In the genomic region with DNA sequence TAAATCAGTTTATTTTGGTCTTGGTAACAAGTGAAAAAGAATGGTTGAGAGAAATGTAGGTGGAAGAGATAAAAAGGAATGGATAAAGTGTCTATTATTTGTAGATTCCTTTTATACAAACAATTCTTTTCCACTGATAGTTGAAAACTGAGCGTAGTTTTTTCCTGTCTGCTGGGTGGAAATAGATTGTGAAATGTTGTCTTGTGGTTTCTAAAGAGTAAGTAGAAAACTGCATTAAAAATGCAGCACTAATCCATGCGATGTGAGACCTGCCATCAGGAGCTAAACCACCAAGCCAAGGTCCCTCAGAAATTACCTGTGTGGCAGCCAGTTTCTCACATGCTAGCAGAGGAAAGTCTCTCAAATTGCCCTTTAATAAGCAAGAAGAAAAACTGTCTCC, we compare ENCODE assay signal across 19 cellular contexts.
DNase-seq lines count a peak whose midpoint lies in the region; ATAC-seq and TF ChIP-seq lines count a peak whose summit lies in the region.
"Had no signal": no experiment of that assay in that cellular context is flagged by ENCODE, and none has a peak within 500 bp of the region (broad histone marks: within the 10 kb centered on the region; RNA-seq: fewer than 3 reads in every experiment).

No MANE protein-coding gene starts in this region.

- peak overlapping the region; percentile 76 for H4K91ac ChIP-seq in IMR-90 (ENCODE audit: insufficient read depth, low read depth, low read length)

- no peaks in the 10 kb centered on the region for H4K20me1 ChIP-seq in BLaER1 treated with 17β-estradiol and CSF1 and Interleukin-3, amounts not matched to agents 10 nM and 100 nM
- H4K20me1 ChIP-seq in IMR-90 (ENCODE audit: insufficient read depth, low read length) (no peaks in the 10 kb centered on the region), hepatocyte (ENCODE audit: insufficient read depth, poor library complexity, severe bottlenecking) (no peaks in the 10 kb centered on the region)

- no peak for ATAC-seq in IMR-90 (ENCODE audit: low read depth)

- H2BK120ac ChIP-seq in IMR-90 (ENCODE audit: low read depth, low read length) = peak overlapping the region; percentile 88

- H4K5ac ChIP-seq in IMR-90 (ENCODE audit: low read depth, low read length) = peak overlapping the region; percentile 25; the same call in 1 of the 2 replicates

- peak overlapping the region in 6 of 11 experiments; percentile 23 to 54 (median 32); a peak in 10 of 22 replicates for H3K27ac ChIP-seq in BLaER1 treated with 17β-estradiol and CSF1 and Interleukin-3, amounts not matched to agents 10 nM and 100 nM
- H3K27ac ChIP-seq in IMR-90 (ENCODE audit: insufficient read depth, low read length) (no peak overlapping the region), hepatocyte (peak overlapping the region; percentile 58), ovary (no peak overlapping the region), brain microvascular endothelial cell (no peak overlapping the region)
- H3K27ac ChIP-seq: SJSA1 had no signal

- in situ Hi-C loops in IMR-90 (cut with MboI; ENCODE audit: low sequenced_read_pairs) = no loop called here
- in situ Hi-C loops in brain microvascular endothelial cell (cut with HindIII; ENCODE audit: low pct_ligation_motif_present, low sequenced_read_pairs) = no loop called here

- H3K9me2 ChIP-seq in hepatocyte (replicated peaks; ENCODE audit: insufficient read depth) = no peaks in the 10 kb centered on the region

- H3K36me3 ChIP-seq in BLaER1 treated with 17β-estradiol and CSF1 and Interleukin-3, amounts not matched to agents 10 nM and 100 nM = no peaks in the 10 kb centered on the region
- H3K36me3 ChIP-seq in IMR-90 (ENCODE audit: control insufficient read depth, insufficient read depth, low read length) (no peaks in the 10 kb centered on the region), hepatocyte (replicated peaks; ENCODE audit: insufficient read depth, low read depth) (no peaks in the 10 kb centered on the region), ovary (no peaks in the 10 kb centered on the region), brain microvascular endothelial cell (replicated peaks) (no peaks in the 10 kb centered on the region)
- H3K36me3 ChIP-seq: SJSA1 had no signal

- H3K4me2 ChIP-seq in BLaER1 treated with 17β-estradiol and CSF1 and Interleukin-3, amounts not matched to agents 10 nM and 100 nM = peak overlapping the region; percentile 29 to 78 (median 62)
- no peak overlapping the region for H3K4me2 ChIP-seq in IMR-90 (ENCODE audit: low read depth, low read length)
- H3K4me2 ChIP-seq in hepatocyte = no peak overlapping the region

- peak overlapping the region; percentile 72; the same call in 2 of the 3 replicates for H2BK15ac ChIP-seq in IMR-90 (ENCODE audit: low read depth, low read length)

- DNase-seq in IMR-90 = no peak
- peak; percentile 2 for DNase-seq in OCI-M1 (lab: John Stamatoyannopoulos, UW)
- no peak for DNase-seq in hepatocyte (ENCODE audit: low spot score)
- DNase-seq in NCI-H187 treated with DMSO at 0.1 percent for 48 hours (lab: John Stamatoyannopoulos, UW) = no peak
- DNase-seq in ovary = no peak
- no peak for DNase-seq in brain microvascular endothelial cell
- no peak for DNase-seq in AG08395 (ENCODE audit: low spot score)
- DNase-seq: ACHN, DMS153, EL, H7, NCI-H1092, NCI-H187, NCI-H2171, NCI-H446 treated with DMSO at 0.1 percent for 48 hours, NCI-H748 treated with DMSO at 0.1 percent for 48 hours, T-helper 1 cell had no signal

- H3K18ac ChIP-seq in IMR-90 (ENCODE audit: low read depth, low read length) = peak overlapping the region; percentile 38

- H2AFZ ChIP-seq in IMR-90 (replicated peaks; ENCODE audit: low read length, poor library complexity) (no peak overlapping the region), hepatocyte (no peak overlapping the region)

- H2BK5ac ChIP-seq in IMR-90 (ENCODE audit: low read depth, low read length, poor library complexity, severe bottlenecking) = peak overlapping the region; percentile 38

- peak overlapping the region; percentile 17 to 83; a peak in 2 of 4 replicates for H4K8ac ChIP-seq in IMR-90 (ENCODE audit: low read depth in 2 of 2, low read length in 2 of 2)

- H3K56ac ChIP-seq in IMR-90 (ENCODE audit: extremely low read depth, insufficient read depth, low read length) = no peak overlapping the region

- peaks cover 39 to 89% (median 75%) of the 10 kb centered on the region in 10 experiments for H3K4me1 ChIP-seq in BLaER1 treated with 17β-estradiol and CSF1 and Interleukin-3, amounts not matched to agents 10 nM and 100 nM
- H3K4me1 ChIP-seq in IMR-90 (ENCODE audit: control insufficient read depth, insufficient read depth, low read length) = peaks cover 12% of the 10 kb centered on the region
- H3K4me1 ChIP-seq in hepatocyte (ENCODE audit: insufficient read depth) = peaks cover 12% of the 10 kb centered on the region
- H3K4me1 ChIP-seq in ovary (ENCODE audit: insufficient read depth) = peaks cover 1% of the 10 kb centered on the region

- H3K23ac ChIP-seq in IMR-90 (ENCODE audit: low read depth, low read length) = peak overlapping the region; percentile 34; the same call in 1 of the 2 replicates

- H3K4ac ChIP-seq in IMR-90 (ENCODE audit: low read depth, low read length) = peak overlapping the region; percentile 78; the same call in 1 of the 2 replicates

- H2AK5ac ChIP-seq in IMR-90 (ENCODE audit: low read depth, low read length) = peak overlapping the region; percentile 63; the same call in 1 of the 2 replicates

- CTCF ChIA-PET in IMR-90 (lab: Yijun Ruan, JAX) = no interaction called here

- H3K79me1 ChIP-seq in IMR-90 (ENCODE audit: low read depth in 1 of 2, low read length in 2 of 2) = 0 out of 4 replicates have a peak, but pooled peaks cover 0 to 8% of the 10 kb centered on the region in 2 experiments

- peaks cover 7% of the 10 kb centered on the region for H3K9me1 ChIP-seq in IMR-90 (ENCODE audit: insufficient read depth, low read length)

- intact Hi-C loops in IMR-90 (cut with micrococcal nuclease) (no loop called here), ovary (cut with DNase I) (no loop called here)

- H3K9me3 ChIP-seq in BLaER1 treated with 17β-estradiol and CSF1 and Interleukin-3, amounts not matched to agents 10 nM and 100 nM (replicated peaks in 1 of 11) = peaks cover 0 to 3% (median 0%) of the 10 kb centered on the region in 11 experiments; a peak in 1 of 22 replicates
- H3K9me3 ChIP-seq in IMR-90 (ENCODE audit: control insufficient read depth, insufficient read depth, low read length) (no peaks in the 10 kb centered on the region), hepatocyte (ENCODE audit: low read depth) (no peaks in the 10 kb centered on the region), ovary (no peaks in the 10 kb centered on the region)
- H3K9me3 ChIP-seq: SJSA1 had no signal

- no peak for TF ChIP-seq RAD21 in IMR-90 (IDR thresholded peaks at IDR 0.05; ENCODE audit: low read length)

- no peaks in the 10 kb centered on the region for H3K79me2 ChIP-seq in hepatocyte

- TF ChIP-seq CTCF in IMR-90 (conservative IDR thresholded peaks at IDR 0.05; ENCODE audit: low read depth, low read length) (no peak), hepatocyte (IDR thresholded peaks at IDR 0.05; ENCODE audit: poor library complexity) (no peak), ovary (IDR thresholded peaks at IDR 0.05) (no peak), brain microvascular endothelial cell (IDR thresholded peaks at IDR 0.05; ENCODE audit: low read depth, low read length, missing control alignments) (no peak)

- no peak overlapping the region for H3K9ac ChIP-seq in BLaER1 treated with 17β-estradiol and CSF1 and Interleukin-3, amounts not matched to agents 10 nM and 100 nM
- H3K9ac ChIP-seq in IMR-90 (ENCODE audit: low read depth, low read length) = no peak overlapping the region; the same call in 1 of the 2 replicates

- no peaks in the 10 kb centered on the region for H3K27me3 ChIP-seq in BLaER1 treated with 17β-estradiol and CSF1 and Interleukin-3, amounts not matched to agents 10 nM and 100 nM
- H3K27me3 ChIP-seq in IMR-90 (ENCODE audit: control insufficient read depth, insufficient read depth, low read length) = no peaks in the 10 kb centered on the region
- no peaks in the 10 kb centered on the region for H3K27me3 ChIP-seq in hepatocyte
- no peaks in the 10 kb centered on the region for H3K27me3 ChIP-seq in ovary
- no peaks in the 10 kb centered on the region for H3K27me3 ChIP-seq in brain microvascular endothelial cell (replicated peaks)
- H3K27me3 ChIP-seq: SJSA1 had no signal

- no peak overlapping the region for H3K4me3 ChIP-seq in BLaER1 treated with 17β-estradiol and CSF1 and Interleukin-3, amounts not matched to agents 10 nM and 100 nM
- no peak overlapping the region for H3K4me3 ChIP-seq in IMR-90 (ENCODE audit: insufficient read depth, low read depth, low read length)
- H3K4me3 ChIP-seq in hepatocyte = no peak overlapping the region
- H3K4me3 ChIP-seq in ovary = no peak overlapping the region
- no peak overlapping the region for H3K4me3 ChIP-seq in brain microvascular endothelial cell (ENCODE audit: low read depth, low read length)
- H3K4me3 ChIP-seq: SJSA1 had no signal

- H2BK20ac ChIP-seq in IMR-90 (ENCODE audit: low read depth, low read length) = peak overlapping the region; percentile 90; the same call in 1 of the 2 replicates

- TF ChIP-seq POLR2A in IMR-90 (IDR thresholded peaks at IDR 0.05; ENCODE audit: low read depth, low read length) (no peak), ovary (IDR thresholded peaks at IDR 0.05) (no peak)

- H2AK9ac ChIP-seq in IMR-90 (replicated peaks; ENCODE audit: low read depth, low read length, poor library complexity) = no peak overlapping the region

- dilution Hi-C loops in IMR-90 (cut with HindIII; ENCODE audit: low sequenced_read_pairs, unreplicated experiment) = no loop called here

- no CpG with 5 or more reads among the region's 2 CpGs for WGBS in IMR-90 (ENCODE audit: extremely low coverage in 2 of 2, insufficient read length in 1 of 2), 2 experiments
- 70% methylated on average over 2 of the region's 2 CpGs for WGBS in hepatocyte (ENCODE audit: low lambda C conversion rate, missing lambda C conversion rate)
- WGBS in ovary, 3 donors = 43 to 75% (median 59%) methylated on average over 2 of the region's 2 CpGs

- peak overlapping the region; percentile 78; the same call in 1 of the 2 replicates for H3K14ac ChIP-seq in IMR-90 (replicated peaks; ENCODE audit: low read depth, low read length)

- POLR2A ChIA-PET in IMR-90 (lab: Charles Lee; ENCODE audit: unreplicated experiment) = no interaction called here

- no TSS peak for BruUV-seq in IMR-90 (replicated peaks; lab: Mats Ljungman, UMichigan)

- TF ChIP-seq EP300 in ovary (IDR thresholded peaks at IDR 0.05) = no peak

TF ChIP-seq in IMR-90, 13 proteins besides CTCF, POLR2A, EP300 and RAD21:
- TF ChIP-seq CEBPB (IDR thresholded peaks at IDR 0.05; ENCODE audit: low read depth, low read length) (peak; percentile 71), CHD1 (IDR thresholded peaks at IDR 0.05; ENCODE audit: low read depth, low read length) (no peak), RFX5 (IDR thresholded peaks at IDR 0.05; ENCODE audit: low read depth, low read length) (no peak)
TF ChIP-seq in IMR-90: peak in this region for 1.

Comparison
In these comparisons a context has a peak if more than half of its experiments do, and no peak if none do; other contexts are left out.
1. H3K27ac ChIP-seq: peak in BLaER1 treated with 17β-estradiol and CSF1 and Interleukin-3, amounts not matched to agents 10 nM and 100 nM (6 of 11) and hepatocyte (single experiment); none in IMR-90 (single experiment), ovary (0 of 2) and brain microvascular endothelial cell (single experiment).
2. H3K4me2 ChIP-seq: peak in BLaER1 treated with 17β-estradiol and CSF1 and Interleukin-3, amounts not matched to agents 10 nM and 100 nM (11 of 11); none in IMR-90 (single experiment) and hepatocyte (single experiment).